Comparison of ENCODE assay signal across 28 cellular contexts in genomic region chr2:86673976-86674670, GRCh38. TPM values are rescaled to one million over a fixed set of nuclear protein-coding genes. Genes with fewer than 3 reads are reported as not detected.
DNase-seq lines count a peak whose midpoint lies in the region; ATAC-seq, FAIRE-seq and TF ChIP-seq lines count a peak whose summit lies in the region.
"Had no signal": no experiment of that assay in that cellular context is flagged by ENCODE, and none has a peak within 500 bp of the region (broad histone marks: within the 10 kb centered on the region; RNA-seq: fewer than 3 reads in every experiment).

No MANE protein-coding gene starts in this region.

- no peaks in the 10 kb centered on the region for H3K36me3 ChIP-seq in sigmoid colon
- H3K36me3 ChIP-seq: BE2C, breast epithelium, lower lobe of right lung, SJSA1, spleen had no signal

- 82 to 83% methylated on average over 1 of the region's 1 CpG for WGBS in sigmoid colon, 2 donors

- peaks cover 0 to 51% (median 37%) of the 10 kb centered on the region in 4 donors for H3K4me1 ChIP-seq in sigmoid colon
- H3K4me1 ChIP-seq: BE2C, breast epithelium, SJSA1, spleen had no signal

- peak overlapping the region in 3 of 4 donors; percentile 40 to 82 (median 71) for H3K27ac ChIP-seq in sigmoid colon
- H3K27ac ChIP-seq: breast epithelium, coronary artery, KMS-11, lower lobe of right lung, SJSA1, spleen had no signal

- FAIRE-seq in D721Med (lab: Jason Lieb, UNC), result no peak
- FAIRE-seq: A549, HTR-8/SVneo, kidney had no signal

- TF ChIP-seq CTCF in sigmoid colon (IDR thresholded peaks at IDR 0.05) (no peak), D721Med (IDR thresholded peaks at IDR 0.05; ENCODE audit: insufficient read depth, missing control alignments) (no peak)

- H3K9me3 ChIP-seq in sigmoid colon, result no peaks in the 10 kb centered on the region
- H3K9me3 ChIP-seq: A549, BE2C, breast epithelium, lower lobe of right lung, SJSA1 had no signal

- no peak for TF ChIP-seq POLR2A in sigmoid colon (IDR thresholded peaks at IDR 0.05)

- H3K27me3 ChIP-seq in sigmoid colon, result no peaks in the 10 kb centered on the region
- H3K27me3 ChIP-seq: BE2C, breast epithelium, SJSA1, spleen had no signal

- DNase-seq in NCI-H2171 treated with DMSO at 0.1 percent for 48 hours (lab: John Stamatoyannopoulos, UW) (peak; percentile 60), NCI-H2171 (lab: John Stamatoyannopoulos, UW) (no peak), amniotic epithelial cell (ENCODE audit: low read depth) (peak; percentile 76), fibroblast of peridontal ligament (ENCODE audit: extremely low read depth) (peak; percentile 17), sigmoid colon (no peak), dermis blood vessel endothelial cell (no peak), D721Med (ENCODE audit: insufficient read length, low spot score) (no peak)
- DNase-seq: activated B cell treated with CpG ODN at 0.5 μM for 24 hours; activated CD4-positive, alpha-beta T cell treated with anti-CD3 and anti-CD28 coated beads, Interleukin-2, amount 50 U/mL, for 4 hours; activated naive CD4-positive, alpha-beta T cell treated with Interleukin-2 at 50 U/mL for 16 hours; BE2C; DND-41; kidney; lower lobe of right lung; MV-4-11; NCI-H146; NCI-H2227 treated with DMSO at 0.1 percent for 48 hours; NCI-H69; spleen; stimulated activated CD4-positive, alpha-beta T cell treated with anti-CD3 and anti-CD28 coated beads, Interleukin-2, amount 100 ng/mL, for 48 hours had no signal

- no peak for ATAC-seq in GM18868 (IDR thresholded peaks at IDR 0.05; ENCODE audit: unreplicated experiment)
- ATAC-seq: A549; lower lobe of right lung; natural killer cell treated with Interleukin-12 subunit alpha and Interleukin-12 subunit beta and Interleukin-15 and Interleukin-18, amount 100 ng/mL, for 72 hours had no signal

- no peak for TF ChIP-seq EP300 in sigmoid colon (IDR thresholded peaks at IDR 0.05)

- intact Hi-C loops in sigmoid colon (cut with DNase I), result loop anchor here (2.0 kb wide), 1 partner anchor 51 kb away; the partner anchor contains the start of gene RNF103

- no peak overlapping the region for H3K4me3 ChIP-seq in sigmoid colon
- H3K4me3 ChIP-seq: A549, breast epithelium, coronary artery, lower lobe of right lung, SJSA1, spleen had no signal

RNA-seq across cellular contexts. Expression of gene RMND5A, which starts 46.0 kb away (rescaled TPM):
- 10 to 100 TPM; 42.4 to 58.9 (median 52.1) TPM for total RNA-seq in sigmoid colon
- 10 to 100 TPM; 19.9 to 35.6 (median 29.4) TPM for polyA plus RNA-seq in sigmoid colon
- total RNA-seq in dermis blood vessel endothelial cell, result 80.9 and 91.2 TPM in 2 replicates

RNA-seq across cellular contexts. Expression of gene RNF103, which starts 50.5 kb away (rescaled TPM):
- total RNA-seq in sigmoid colon, result 10 to 100 TPM; 36.6 to 45.6 (median 41.0) TPM
- polyA plus RNA-seq in sigmoid colon, result 10 to 100 TPM; 11.1 to 30.3 (median 12.6) TPM
- total RNA-seq in dermis blood vessel endothelial cell, result 25.4 and 31.8 TPM in 2 replicates

Comparison
In these comparisons a context has a peak if more than half of its experiments do, and no peak if none do; other contexts are left out.
1. DNase-seq: peak in NCI-H2171 treated with DMSO at 0.1 percent for 48 hours (single experiment), amniotic epithelial cell (single experiment) and fibroblast of peridontal ligament (single experiment); none in NCI-H2171 (single experiment), sigmoid colon (single experiment), dermis blood vessel endothelial cell (single experiment) and D721Med (single experiment).